ENCODE assay signal across 25 cellular contexts in the genomic region with DNA sequence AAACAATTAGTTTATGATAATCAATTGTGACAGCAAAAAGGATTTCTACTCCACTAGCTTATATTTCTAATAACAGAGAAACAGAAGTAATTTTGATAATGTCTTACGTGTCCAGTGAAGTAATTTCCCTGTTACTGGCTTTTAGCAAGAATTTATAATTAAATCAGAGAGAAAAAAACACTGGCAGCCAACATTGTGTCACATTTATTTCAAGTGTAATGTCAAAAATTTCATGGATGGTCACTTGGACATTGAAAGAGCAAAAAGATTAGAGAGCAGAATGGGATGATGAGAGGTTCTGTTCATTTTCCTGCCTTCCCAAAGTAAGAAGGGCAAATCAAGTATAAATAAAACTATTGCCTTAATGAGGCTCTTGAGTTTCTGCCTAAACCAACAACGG.
"Had no signal": no experiment of that assay in that cellular context is flagged by ENCODE, and none has a peak within 500 bp of the region (broad histone marks: within the 10 kb centered on the region; RNA-seq: fewer than 3 reads in every experiment).

No MANE protein-coding gene starts in this region.

- H3K9me3 ChIP-seq: neutrophil, pancreas, prostate gland, right lobe of liver, sigmoid colon, stomach, thoracic aorta, thyroid gland, tibial nerve, upper lobe of left lung, vagina had no signal

- H3K36me3 ChIP-seq: neutrophil, pancreas, prostate gland, right lobe of liver, sigmoid colon, stomach, thoracic aorta, thyroid gland, tibial nerve, upper lobe of left lung, vagina had no signal

- DNase-seq: natural killer cell; nucleus accumbens; pancreas; right cardiac atrium; right lobe of liver; sigmoid colon; small intestine; stimulated activated CD4-positive, alpha-beta T cell treated with anti-CD3 and anti-CD28 coated beads, Interleukin-15, amount 100 ng/mL, for 24 hours; stimulated activated CD4-positive, alpha-beta T cell treated with anti-CD3 and anti-CD28 coated beads, Interleukin-2, amount 100 ng/mL, for 24 hours; stimulated activated CD4-positive, alpha-beta T cell treated with anti-CD3 and anti-CD28 coated beads, Interleukin-2, amount 100 ng/mL, for 48 hours; stimulated activated CD4-positive, alpha-beta T cell treated with anti-CD3 and anti-CD28 coated beads, Interleukin-4, amount 100 ng/mL, for 24 hours; stimulated activated naive B cell treated with anti-CD40 and anti-IgM and Interleukin-4, amounts not matched to agents 10 μg/mL and 1 μg/mL and 100 μg/mL, for 72 hours; stimulated activated naive CD4-positive, alpha-beta T cell treated with Interleukin-2 at 50 U/mL for 16 hours; stomach; thyroid gland; trophoblast cell; upper lobe of left lung had no signal

- H3K27me3 Mint-ChIP-seq: stimulated activated naive CD8-positive, alpha-beta T cell treated with anti-CD3 and anti-CD28 coated beads, Interleukin-15, Interleukin-2, amounts not matched to agents 100 ng/mL and 50 ng/mL, for 24 hours had no signal

- ATAC-seq: natural killer cell; right cardiac atrium; right lobe of liver; stimulated activated effector memory CD8-positive, alpha-beta T cell treated with anti-CD3 and anti-CD28 coated beads, Interleukin-12 subunit alpha, Interleukin-12 subunit beta, amount 100 ng/mL, for 72 hours; stimulated activated naive B cell treated with anti-CD40 and anti-IgM and Interleukin-4, amounts not matched to agents 10 μg/mL and 1 μg/mL and 100 μg/mL, for 72 hours had no signal

- H3K4me1 Mint-ChIP-seq: natural killer cell; stimulated activated effector memory CD8-positive, alpha-beta T cell treated with anti-CD3 and anti-CD28 coated beads, Interleukin-12 subunit alpha, Interleukin-12 subunit beta, amount 100 ng/mL, for 72 hours; stimulated activated naive B cell treated with anti-CD40 and anti-IgM and Interleukin-4, amounts not matched to agents 10 μg/mL and 1 μg/mL and 100 μg/mL, for 72 hours had no signal

- H3K4me1 ChIP-seq: pancreas, prostate gland, right lobe of liver, sigmoid colon, stomach, thyroid gland, tibial nerve, upper lobe of left lung, vagina had no signal

- H3K4me3 Mint-ChIP-seq: natural killer cell; nephron; stimulated activated effector memory CD8-positive, alpha-beta T cell treated with anti-CD3 and anti-CD28 coated beads, Interleukin-12 subunit alpha, Interleukin-12 subunit beta, amount 100 ng/mL, for 72 hours; stimulated activated naive B cell treated with anti-CD40 and anti-IgM and Interleukin-4, amounts not matched to agents 10 μg/mL and 1 μg/mL and 100 μg/mL, for 72 hours; stimulated activated naive CD8-positive, alpha-beta T cell treated with anti-CD3 and anti-CD28 coated beads, Interleukin-15, Interleukin-2, amounts not matched to agents 100 ng/mL and 50 ng/mL, for 24 hours had no signal

- H3K36me3 Mint-ChIP-seq: natural killer cell; stimulated activated effector memory CD8-positive, alpha-beta T cell treated with anti-CD3 and anti-CD28 coated beads, Interleukin-12 subunit alpha, Interleukin-12 subunit beta, amount 100 ng/mL, for 72 hours; stimulated activated naive B cell treated with anti-CD40 and anti-IgM and Interleukin-4, amounts not matched to agents 10 μg/mL and 1 μg/mL and 100 μg/mL, for 72 hours had no signal

- H3K27ac Mint-ChIP-seq: natural killer cell; stimulated activated effector memory CD8-positive, alpha-beta T cell treated with anti-CD3 and anti-CD28 coated beads, Interleukin-12 subunit alpha, Interleukin-12 subunit beta, amount 100 ng/mL, for 72 hours; stimulated activated naive B cell treated with anti-CD40 and anti-IgM and Interleukin-4, amounts not matched to agents 10 μg/mL and 1 μg/mL and 100 μg/mL, for 72 hours; stimulated activated naive CD8-positive, alpha-beta T cell treated with anti-CD3 and anti-CD28 coated beads, Interleukin-15, Interleukin-2, amounts not matched to agents 100 ng/mL and 50 ng/mL, for 24 hours had no signal

- H3K27ac ChIP-seq: neutrophil, pancreas, prostate gland, right lobe of liver, sigmoid colon, stomach, thoracic aorta, thyroid gland, tibial nerve, upper lobe of left lung, vagina had no signal

- H3K4me3 ChIP-seq: pancreas, prostate gland, right lobe of liver, sigmoid colon, stomach, thoracic aorta, thyroid gland, tibial nerve, upper lobe of left lung, vagina had no signal

- H3K9me3 Mint-ChIP-seq: nephron; stimulated activated effector memory CD8-positive, alpha-beta T cell treated with anti-CD3 and anti-CD28 coated beads, Interleukin-12 subunit alpha, Interleukin-12 subunit beta, amount 100 ng/mL, for 72 hours had no signal

- H3K27me3 ChIP-seq: neutrophil, pancreas, right lobe of liver, sigmoid colon, stomach, thyroid gland, tibial nerve, upper lobe of left lung, vagina had no signal
